In genomic region chr1:36157973-36158826, GRCh38 we compare ENCODE assay signal across 1 cellular context.
TF ChIP-seq lines count a peak whose summit lies in the region.

No MANE protein-coding gene starts in this region.

TF ChIP-seq in GM23338, 12 proteins besides CTCF, POLR2A, EP300 and RAD21 (continued from another document):
- TF ChIP-seq REST (IDR thresholded peaks at IDR 0.05; ENCODE audit: unreplicated experiment) (no peak), ETS1 (IDR thresholded peaks at IDR 0.05) (no peak)
